Comparison of ENCODE assay signal across 8 cellular contexts in the genomic region with DNA sequence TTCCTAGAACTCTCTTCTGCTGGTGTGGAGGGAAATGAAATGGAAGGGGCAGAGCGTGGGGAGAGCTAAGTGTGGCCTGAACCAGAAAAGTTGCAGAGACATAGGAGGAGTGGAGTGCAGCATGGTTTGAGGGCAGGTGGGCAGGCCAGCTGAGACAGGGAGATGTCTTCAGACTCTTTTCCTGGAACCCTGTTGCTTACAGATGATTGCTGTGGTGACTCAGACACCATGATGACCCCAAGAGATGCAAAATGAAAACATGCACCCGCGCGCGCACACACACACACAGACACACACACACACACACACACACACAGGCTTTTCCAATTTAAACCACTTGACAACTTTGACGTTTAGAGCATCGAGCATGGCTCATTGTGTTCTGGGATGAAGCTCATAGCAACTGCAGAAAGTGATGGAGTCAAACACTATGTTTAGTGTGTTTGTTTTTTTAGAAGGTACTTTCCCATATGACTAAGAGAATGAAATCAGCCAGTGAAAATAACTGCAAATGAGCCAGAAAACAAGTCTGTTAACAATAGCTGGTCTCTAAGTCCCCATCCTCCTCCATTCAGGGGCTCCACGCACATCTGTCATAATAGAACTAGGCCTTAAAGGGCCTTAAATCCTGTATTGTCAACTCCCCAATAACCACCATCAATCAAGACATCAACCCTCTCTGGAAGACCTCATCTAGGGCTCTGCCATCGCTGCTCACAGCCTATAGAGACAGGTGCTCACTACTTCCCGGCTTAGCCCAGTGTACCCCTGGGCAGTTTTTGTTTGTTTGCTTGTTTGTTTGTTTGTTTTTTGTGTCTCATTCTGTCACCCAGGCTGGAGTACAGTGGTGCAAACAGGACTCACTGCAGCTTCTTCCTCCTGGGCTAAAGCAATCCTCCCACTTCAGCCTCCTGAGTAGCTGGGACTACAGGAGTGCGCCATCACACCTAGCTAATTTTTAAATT. TPM values are rescaled to one million over a fixed set of nuclear protein-coding genes. Genes with fewer than 3 reads are reported as not detected.
DNase-seq lines count a peak whose midpoint lies in the region; ATAC-seq, FAIRE-seq and TF ChIP-seq lines count a peak whose summit lies in the region.
"Had no signal": no experiment of that assay in that cellular context is flagged by ENCODE, and none has a peak within 500 bp of the region (broad histone marks: within the 10 kb centered on the region; RNA-seq: fewer than 3 reads in every experiment).

No MANE protein-coding gene starts in this region.

- peak; percentile 57 for ATAC-seq in GM18519 (IDR thresholded peaks at IDR 0.05; ENCODE audit: low FRiP score, unreplicated experiment)
- ATAC-seq in upper lobe of right lung, result no peak

- peak; percentile 79 for DNase-seq in HFFc6
- DNase-seq in T1000 (lab: John Stamatoyannopoulos, UW), result peak; percentile 24
- peak; percentile 55 for DNase-seq in mesenteric fat pad (ENCODE audit: low spot score)
- no peak for DNase-seq in upper lobe of right lung
- no peak for DNase-seq in frontal cortex (ENCODE audit: low spot score in 2 of 2)
- no peak for DNase-seq in OCI-M2 (lab: John Stamatoyannopoulos, UW; ENCODE audit: unreplicated experiment)
- DNase-seq: upper lobe of left lung had no signal

- peaks cover 17% of the 10 kb centered on the region for H3K4me1 Mint-ChIP-seq in HFFc6 (ENCODE audit: low read depth)

- no peak for FAIRE-seq in frontal cortex (lab: Jason Lieb, UNC)

- no peak overlapping the region for H3K27ac ChIP-seq in upper lobe of right lung
- H3K27ac ChIP-seq: upper lobe of left lung had no signal

- peaks cover under 1% of the 10 kb centered on the region for H3K4me1 ChIP-seq in upper lobe of right lung

- intact Hi-C loops in upper lobe of right lung (cut with DNase I), result no loop called here

- H3K4me3 Mint-ChIP-seq in HFFc6, result peak overlapping the region; percentile 29; the same call in 1 of the 2 replicates

- H3K9me3 Mint-ChIP-seq in HFFc6, result no peaks in the 10 kb centered on the region

- no peak overlapping the region for H3K4me3 ChIP-seq in upper lobe of right lung
- H3K4me3 ChIP-seq: upper lobe of left lung had no signal

- H3K27me3 Mint-ChIP-seq in HFFc6 (ENCODE audit: insufficient read depth), result peaks cover 11% of the 10 kb centered on the region

- H3K36me3 ChIP-seq in upper lobe of right lung, result no peaks in the 10 kb centered on the region
- H3K36me3 ChIP-seq: upper lobe of left lung had no signal

- H3K27ac Mint-ChIP-seq in HFFc6, result peak overlapping the region; percentile 58; the same call in 1 of the 2 replicates

- H3K36me3 Mint-ChIP-seq in HFFc6 (ENCODE audit: low read depth), result no peaks in the 10 kb centered on the region

- no peaks in the 10 kb centered on the region for H3K27me3 ChIP-seq in upper lobe of right lung
- H3K27me3 ChIP-seq: upper lobe of left lung had no signal

- no peaks in the 10 kb centered on the region for H3K9me3 ChIP-seq in upper lobe of right lung
- H3K9me3 ChIP-seq: upper lobe of left lung had no signal

- TF ChIP-seq CTCF in HFFc6 (IDR thresholded peaks at IDR 0.05), result no peak
- TF ChIP-seq CTCF in upper lobe of right lung (IDR thresholded peaks at IDR 0.05), result no peak

RNA-seq across cellular contexts. Expression of gene TMOD1, which starts 9.6 kb away (rescaled TPM):
- total RNA-seq in HFFc6 (2021; fragmentation: NEBNext Ultra II Directional; extraction: Animal tissue kit (Norgen Biotek cat#: 25700)), result under 1 TPM; 0.14 to 0.60 (median 0.57) TPM
- total RNA-seq in mesenteric fat pad (5.8 TPM), upper lobe of right lung (11.3 TPM), frontal cortex (20.0 TPM)

Comparison
In these comparisons a context has a peak if more than half of its experiments do, and no peak if none do; other contexts are left out.
1. DNase-seq: peak in HFFc6 (single experiment), T1000 (single experiment) and mesenteric fat pad (single experiment); none in upper lobe of right lung (single experiment), frontal cortex (0 of 2) and OCI-M2 (single experiment).